ENCODE assay signal across 10 cellular contexts in genomic region chr2:36650031-36650430, GRCh38. TPM values are rescaled to one million over a fixed set of nuclear protein-coding genes. Genes with fewer than 3 reads are reported as not detected.
DNase-seq lines count a peak whose midpoint lies in the region; ATAC-seq and TF ChIP-seq lines count a peak whose summit lies in the region.
"Had no signal": no experiment of that assay in that cellular context is flagged by ENCODE, and none has a peak within 500 bp of the region (broad histone marks: within the 10 kb centered on the region; RNA-seq: fewer than 3 reads in every experiment).

No MANE protein-coding gene starts in this region.

- ATAC-seq in GM18520 (IDR thresholded peaks at IDR 0.05; ENCODE audit: unreplicated experiment) (peak; percentile 94), left lobe of liver (no peak)

- H3K9me3 ChIP-seq in MG63 (peaks cover 14% of the 10 kb centered on the region), endodermal cell (ENCODE audit: control insufficient read depth, low read length) (peaks cover 8% of the 10 kb centered on the region)

- H3K4me3 ChIP-seq in HFF-Myc (replicated peaks; ENCODE audit: low read depth, low read length) (no peak overlapping the region), MG63 (no peak overlapping the region), endodermal cell (ENCODE audit: low read length) (no peak overlapping the region)

- peaks cover 8% of the 10 kb centered on the region for H3K9me3 Mint-ChIP-seq in endodermal cell

- H3K9ac ChIP-seq in endodermal cell (ENCODE audit: extremely low read depth, low read length, poor library complexity, severe bottlenecking) = no peak overlapping the region

- no peaks in the 10 kb centered on the region for H3K36me3 ChIP-seq in MG63
- H3K36me3 ChIP-seq in endodermal cell (ENCODE audit: control insufficient read depth, insufficient read depth, low read length) = no peaks in the 10 kb centered on the region

- peaks cover 9% of the 10 kb centered on the region for H3K4me1 Mint-ChIP-seq in endodermal cell
- H3K4me1 Mint-ChIP-seq: naive B cell had no signal

- DNase-seq in HFF-Myc (ENCODE audit: extremely low read depth, low read depth) (peak; percentile 52), MG63 (peak; percentile 92), endodermal cell (peak; percentile 80), ureter (ENCODE audit: low spot score) (peak; percentile 45), left lobe of liver (ENCODE audit: low spot score) (no peak)
- no peak for DNase-seq in activated CD4-positive, CD25-positive, alpha-beta regulatory T cell treated with anti-CD3 and anti-CD28 coated beads, Interleukin-2, amount 50 U/mL, for 72 hours
- DNase-seq in activated CD4-positive, alpha-beta T cell treated with anti-CD3 and anti-CD28 coated beads for 4 hours = no peak
- DNase-seq: naive B cell had no signal

- no peak overlapping the region for H3K4me3 Mint-ChIP-seq in endodermal cell
- H3K4me3 Mint-ChIP-seq: naive B cell had no signal

- H3K27me3 Mint-ChIP-seq in endodermal cell (ENCODE audit: insufficient read depth) = no peaks in the 10 kb centered on the region
- H3K27me3 Mint-ChIP-seq: naive B cell had no signal

- peak overlapping the region; percentile 38 for H3K27ac Mint-ChIP-seq in endodermal cell

- H3K36me3 Mint-ChIP-seq in endodermal cell (ENCODE audit: low read depth) = no peaks in the 10 kb centered on the region
- H3K36me3 Mint-ChIP-seq: naive B cell had no signal

- TF ChIP-seq CTCF in HFF-Myc (IDR thresholded peaks at IDR 0.05; ENCODE audit: low read depth, low read length, missing control alignments) = no peak
- TF ChIP-seq CTCF in endodermal cell (conservative IDR thresholded peaks at IDR 0.05) = no peak

- H3K27ac ChIP-seq in endodermal cell (ENCODE audit: low read depth, low read length) = no peak overlapping the region
- H3K27ac ChIP-seq: VCaP had no signal

- 78 to 100% methylated on average over 1 to 2 of the region's 2 CpGs for WGBS in endodermal cell (ENCODE audit: insufficient coverage in 1 of 2, insufficient read length in 1 of 2), 2 experiments

- no peaks in the 10 kb centered on the region for H3K4me1 ChIP-seq in endodermal cell (ENCODE audit: control insufficient read depth, insufficient read depth, low read length)

- H3K27me3 ChIP-seq in MG63 (no peaks in the 10 kb centered on the region), endodermal cell (ENCODE audit: control insufficient read depth, insufficient read depth, low read length, poor library complexity, severe bottlenecking) (no peaks in the 10 kb centered on the region)

RNA-seq across cellular contexts. Expression of gene VIT, which starts 46.5 kb away (rescaled TPM):
- total RNA-seq in MG63 (2014; rRNA removed; shearing (Covaris generic); ENCODE audit: low replicate concordance) = 7.9 and 9.3 TPM in 2 replicates
- under 1 TPM in 1 of 2 donors, not detected in 1; 0.53 TPM for total RNA-seq in endodermal cell
- 0.39 TPM for polyA plus RNA-seq in endodermal cell (2013, experiment 1 of 2)
- 0.58 TPM for polyA plus RNA-seq in endodermal cell (2013, experiment 2 of 2)
- total RNA-seq in ureter = 7.4 TPM
- total RNA-seq in left lobe of liver = not detected

RNA-seq across cellular contexts. Expression of gene FEZ2, which starts 52.1 kb away (rescaled TPM):
- 37.8 and 38.3 TPM in 2 replicates for total RNA-seq in MG63 (2014; rRNA removed; shearing (Covaris generic); ENCODE audit: low replicate concordance)
- total RNA-seq in endodermal cell = 10 to 100 TPM; 30.0 to 37.3 TPM
- 46.2 TPM for polyA plus RNA-seq in endodermal cell (2013, experiment 1 of 2)
- 44.9 TPM for polyA plus RNA-seq in endodermal cell (2013, experiment 2 of 2)
- 56.9 TPM for total RNA-seq in ureter
- 12.5 TPM for total RNA-seq in left lobe of liver

Comparison
In these comparisons a context has a peak if more than half of its experiments do, and no peak if none do; other contexts are left out.
1. DNase-seq: peak in HFF-Myc (single experiment), MG63 (single experiment), endodermal cell (single experiment) and ureter (single experiment); none in activated CD4-positive, CD25-positive, alpha-beta regulatory T cell treated with anti-CD3 and anti-CD28 coated beads, Interleukin-2, amount 50 U/mL, for 72 hours (single experiment), left lobe of liver (single experiment) and activated CD4-positive, alpha-beta T cell treated with anti-CD3 and anti-CD28 coated beads for 4 hours (0 of 2).